20 cellular contexts compared by ENCODE assay signal in the genomic region with DNA sequence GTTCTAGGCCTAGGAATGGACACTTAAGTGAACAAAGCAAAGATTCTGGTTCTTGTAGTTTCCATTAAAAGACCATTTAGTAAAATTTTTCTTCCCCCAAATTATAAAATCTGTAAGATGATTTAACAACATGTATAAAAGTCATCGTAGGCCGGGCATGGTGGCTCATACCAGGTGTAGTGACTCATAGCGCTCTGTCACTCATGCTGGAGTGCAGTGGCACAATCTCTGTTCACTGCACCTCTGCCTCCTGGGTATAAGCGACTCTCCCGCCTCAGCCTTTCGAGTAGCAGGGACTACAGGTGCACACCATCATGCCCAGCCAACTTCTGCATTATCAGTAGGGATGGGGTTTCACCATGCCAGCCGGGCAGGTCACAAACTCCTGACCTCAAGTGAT. TPM values are rescaled to one million over a fixed set of nuclear protein-coding genes. Genes with fewer than 3 reads are reported as not detected.
A peak's percentile ranks its signal among the peaks of the same experiment; 100 is the strongest.
DNase-seq lines count a peak whose midpoint lies in the region; ATAC-seq, FAIRE-seq and TF ChIP-seq lines count a peak whose summit lies in the region.
"Had no signal": no experiment of that assay in that cellular context is flagged by ENCODE, and none has a peak within 500 bp of the region (broad histone marks: within the 10 kb centered on the region; RNA-seq: fewer than 3 reads in every experiment).

No MANE protein-coding gene starts in this region.

- peaks cover 52% of the 10 kb centered on the region for H3K79me2 ChIP-seq in osteoblast (ENCODE audit: insufficient read depth, low read length)

- FAIRE-seq in H54 (lab: Jason Lieb, UNC), result peak; percentile 20

- H3K4me3 ChIP-seq in RWPE2 (ENCODE audit: severe bottlenecking) (no peak overlapping the region), osteoblast (ENCODE audit: insufficient read depth, low read length) (no peak overlapping the region), WERI-Rb-1 (ENCODE audit: low read depth, low read length) (no peak overlapping the region)
- H3K4me3 ChIP-seq: SJCRH30 had no signal

- TF ChIP-seq POLR2A in H54 (IDR thresholded peaks at IDR 0.05; ENCODE audit: low read depth, low read length), result no peak

- peaks cover 63% of the 10 kb centered on the region for H3K36me3 Mint-ChIP-seq in activated CD4-positive, alpha-beta T cell treated with anti-CD3 and anti-CD28 coated beads, Interleukin-2, amount 10 ng/mL, durations not matched to agents 7 days and 5 days (ENCODE audit: low read depth)

- H3K4me1 Mint-ChIP-seq in activated CD4-positive, alpha-beta T cell treated with anti-CD3 and anti-CD28 coated beads, Interleukin-2, amount 10 ng/mL, durations not matched to agents 7 days and 5 days, result peaks cover 43% of the 10 kb centered on the region

- H3K27ac ChIP-seq in RWPE2 (ENCODE audit: poor library complexity, severe bottlenecking) (no peak overlapping the region), osteoblast (ENCODE audit: low read depth, low read length) (no peak overlapping the region), WERI-Rb-1 (no peak overlapping the region)
- H3K27ac ChIP-seq: SJCRH30 had no signal

- H3K9me3 Mint-ChIP-seq in activated CD4-positive, alpha-beta T cell treated with anti-CD3 and anti-CD28 coated beads, Interleukin-2, amount 10 ng/mL, durations not matched to agents 7 days and 5 days, result no peaks in the 10 kb centered on the region
- H3K9me3 Mint-ChIP-seq: HFFc6 had no signal

- H3K36me3 ChIP-seq in RWPE2 (ENCODE audit: low read depth), result peaks cover 75% of the 10 kb centered on the region
- H3K36me3 ChIP-seq in osteoblast (ENCODE audit: insufficient read depth, low read length), result peaks cover 4% of the 10 kb centered on the region
- peaks cover 72% of the 10 kb centered on the region for H3K36me3 ChIP-seq in WERI-Rb-1

- POLR2A ChIA-PET in activated CD4-positive, alpha-beta T cell treated with anti-CD3 and anti-CD28 coated beads, Interleukin-2, amount 10 ng/mL, durations not matched to agents 7 days and 5 days (lab: Charles Lee), result no interaction called here

- ATAC-seq in RWPE2 (ENCODE audit: low read depth), result peak; percentile 35; the same call in 1 of the 3 replicates
- ATAC-seq in GM18909 (IDR thresholded peaks at IDR 0.05; ENCODE audit: poor library complexity, unreplicated experiment), result no peak
- ATAC-seq in HG03442 (IDR thresholded peaks at IDR 0.05; ENCODE audit: unreplicated experiment), result no peak

- no peaks in the 10 kb centered on the region for H3K27me3 Mint-ChIP-seq in activated CD4-positive, alpha-beta T cell treated with anti-CD3 and anti-CD28 coated beads, Interleukin-2, amount 10 ng/mL, durations not matched to agents 7 days and 5 days

- no peak for TF ChIP-seq CTCF in RWPE2 (IDR thresholded peaks at IDR 0.05; ENCODE audit: poor library complexity, severe bottlenecking)
- no peak for TF ChIP-seq CTCF in osteoblast (IDR thresholded peaks at IDR 0.05; ENCODE audit: extremely low read depth, low read depth, low read length)
- no peak for TF ChIP-seq CTCF in WERI-Rb-1 (IDR thresholded peaks at IDR 0.05; ENCODE audit: low read depth, low read length)

- no peaks in the 10 kb centered on the region for H4K20me1 ChIP-seq in osteoblast (ENCODE audit: insufficient read depth, low read length)

- H3K4me1 ChIP-seq in RWPE2 (ENCODE audit: insufficient read depth, poor library complexity, severe bottlenecking), result peaks cover 14% of the 10 kb centered on the region
- H3K4me1 ChIP-seq in osteoblast (ENCODE audit: insufficient read depth, low read length), result peaks cover 9% of the 10 kb centered on the region
- H3K4me1 ChIP-seq: SJCRH30 had no signal

- no peaks in the 10 kb centered on the region for H3K9me3 ChIP-seq in RWPE2 (ENCODE audit: severe bottlenecking)
- H3K9me3 ChIP-seq in osteoblast (ENCODE audit: low read depth, low read length), result no peaks in the 10 kb centered on the region
- no peaks in the 10 kb centered on the region for H3K9me3 ChIP-seq in WERI-Rb-1 (ENCODE audit: severe bottlenecking)
- H3K9me3 ChIP-seq: SJCRH30 had no signal

- H3K27me3 ChIP-seq in RWPE2 (ENCODE audit: insufficient read depth, poor library complexity, severe bottlenecking), result no peaks in the 10 kb centered on the region
- H3K27me3 ChIP-seq in osteoblast (ENCODE audit: insufficient read depth, low read length), result no peaks in the 10 kb centered on the region
- H3K27me3 ChIP-seq in WERI-Rb-1 (ENCODE audit: insufficient read depth, low read depth, severe bottlenecking), result no peaks in the 10 kb centered on the region
- H3K27me3 ChIP-seq: SJCRH30 had no signal

- DNase-seq in activated CD4-positive, alpha-beta T cell treated with anti-CD3 and anti-CD28 coated beads, Interleukin-2, amount 10 ng/mL, durations not matched to agents 7 days and 5 days, result no peak
- DNase-seq in activated CD4-positive, alpha-beta T cell treated with anti-CD3 and anti-CD28 coated beads, Interleukin-2, amount 50 U/mL, for 1 hour, result no peak
- no peak for DNase-seq in H54 (ENCODE audit: insufficient read length, low spot score)
- DNase-seq in RWPE2 (ENCODE audit: low spot score), result no peak
- no peak for DNase-seq in osteoblast (ENCODE audit: insufficient read length, low spot score, missing footprints)
- no peak for DNase-seq in WERI-Rb-1
- DNase-seq: C1 segment of cervical spinal cord, DMS 273 treated with DMSO at 0.1 percent for 48 hours, GOT3, HFFc6, Karpas-422, NCI-H1417, NCI-H187 treated with DMSO at 0.1 percent for 48 hours, NCI-H2171 treated with DMSO at 0.1 percent for 48 hours, NCI-H446 treated with DMSO at 0.1 percent for 48 hours, NCI-H748 treated with DMSO at 0.1 percent for 48 hours, OCI-M1, SJCRH30 had no signal

- peak overlapping the region; percentile 18 for H2AFZ ChIP-seq in osteoblast (ENCODE audit: low read length)

- no peak overlapping the region for H3K4me2 ChIP-seq in osteoblast (ENCODE audit: insufficient read depth, low read length)

- peak overlapping the region; percentile 36 for H3K27ac Mint-ChIP-seq in activated CD4-positive, alpha-beta T cell treated with anti-CD3 and anti-CD28 coated beads, Interleukin-2, amount 10 ng/mL, durations not matched to agents 7 days and 5 days
- H3K27ac Mint-ChIP-seq: HFFc6 had no signal

- no peak overlapping the region for H3K4me3 Mint-ChIP-seq in activated CD4-positive, alpha-beta T cell treated with anti-CD3 and anti-CD28 coated beads, Interleukin-2, amount 10 ng/mL, durations not matched to agents 7 days and 5 days
- H3K4me3 Mint-ChIP-seq: HFFc6 had no signal

- CTCF ChIA-PET in activated CD4-positive, alpha-beta T cell treated with anti-CD3 and anti-CD28 coated beads, Interleukin-2, amount 10 ng/mL, durations not matched to agents 7 days and 5 days (lab: Charles Lee), result no interaction called here

RNA-seq across cellular contexts. Expression of gene ASPM, which starts 9.1 kb away (rescaled TPM):
- 100 to 1,000 TPM in 1 of 2 experiments, 10 to 100 TPM in 1; 92.8 to 104 TPM for total RNA-seq in activated CD4-positive, alpha-beta T cell treated with anti-CD3 and anti-CD28 coated beads, Interleukin-2, amount 10 ng/mL, durations not matched to agents 7 days and 5 days
- 5.1 and 5.6 TPM in 2 replicates for total RNA-seq in osteoblast

Comparison
In these comparisons a context has a peak if more than half of its experiments do, and no peak if none do; other contexts are left out.
1. RNA of gene ASPM, which starts 9.1 kb away (total RNA-seq): 92.8 to 104 TPM in activated CD4-positive, alpha-beta T cell treated with anti-CD3 and anti-CD28 coated beads, Interleukin-2, amount 10 ng/mL, durations not matched to agents 7 days and 5 days; 5.1 to 5.6 TPM in osteoblast; every median in the first group is over 10 times any median in the second.